In genomic region chr17:499836-500543, GRCh38 we compare ENCODE assay signal across 22 cellular contexts. TPM values are rescaled to one million over a fixed set of nuclear protein-coding genes. Genes with fewer than 3 reads are reported as not detected.
DNase-seq lines count a peak whose midpoint lies in the region; ATAC-seq and TF ChIP-seq lines count a peak whose summit lies in the region.
"Had no signal": no experiment of that assay in that cellular context is flagged by ENCODE, and none has a peak within 500 bp of the region (broad histone marks: within the 10 kb centered on the region; RNA-seq: fewer than 3 reads in every experiment).

No MANE protein-coding gene starts in this region.

- H3K27me3 Mint-ChIP-seq in activated T-cell treated with anti-CD3 and anti-CD28 coated beads, Interleukin-2, amount 50 U/mL, for 72 hours (ENCODE audit: low read depth): no peaks in the 10 kb centered on the region
- peaks cover 7% of the 10 kb centered on the region for H3K27me3 Mint-ChIP-seq in activated T-cell treated with anti-CD3 and anti-CD28 coated beads, Interleukin-2, amount 50 U/mL, for 24 hours

- peaks cover 56% of the 10 kb centered on the region for H3K4me1 Mint-ChIP-seq in activated T-cell treated with anti-CD3 and anti-CD28 coated beads, Interleukin-2, amount 50 U/mL, for 72 hours (ENCODE audit: low read depth)
- H3K4me1 Mint-ChIP-seq in activated T-cell treated with anti-CD3 and anti-CD28 coated beads, Interleukin-2, amount 50 U/mL, for 24 hours (ENCODE audit: low read depth): peaks cover 29% of the 10 kb centered on the region

- no peak for TF ChIP-seq CTCF in GM12865 (IDR thresholded peaks at IDR 0.05; ENCODE audit: insufficient read depth, low read depth, low read length, missing control alignments)

- DNase-seq in activated T-cell treated with anti-CD3 and anti-CD28 coated beads, Interleukin-2, amount 50 U/mL, for 72 hours: no peak
- DNase-seq in activated T-cell treated with anti-CD3 and anti-CD28 coated beads, Interleukin-2, amount 50 U/mL, for 24 hours: no peak
- DNase-seq in GM12865 (ENCODE audit: low read depth): peak; percentile 29
- peak; percentile 27 for DNase-seq in central memory CD4-positive, alpha-beta T cell
- DNase-seq in pons (ENCODE audit: low spot score): peak; percentile 35
- no peak for DNase-seq in NOMO-1 treated with DMSO at 0.1 percent for 48 hours (lab: John Stamatoyannopoulos, UW; ENCODE audit: unreplicated experiment)
- no peak for DNase-seq in OCI-M1 (lab: John Stamatoyannopoulos, UW)
- no peak for DNase-seq in mucosa of gallbladder (ENCODE audit: low spot score)
- DNase-seq: activated CD4-positive, alpha-beta T cell treated with anti-CD3 and anti-CD28 coated beads for 48 hours; COR-L47; cortex of kidney; foreskin melanocyte; H9; left cardiac atrium; NCI-H2107; NCI-H526; PC-3; stimulated activated CD4-positive, alpha-beta T cell treated with anti-CD3 and anti-CD28 coated beads, Interleukin-12 subunit alpha, Interleukin-12 subunit beta, amount 100 ng/mL, for 4 hours had no signal

- H3K36me3 Mint-ChIP-seq in activated T-cell treated with anti-CD3 and anti-CD28 coated beads, Interleukin-2, amount 50 U/mL, for 72 hours (ENCODE audit: insufficient read depth in 2 of 2): peaks cover 0 to 4% of the 10 kb centered on the region in 2 donors
- H3K36me3 Mint-ChIP-seq in activated T-cell treated with anti-CD3 and anti-CD28 coated beads, Interleukin-2, amount 50 U/mL, for 24 hours (ENCODE audit: low read depth): no peaks in the 10 kb centered on the region

- H3K4me3 ChIP-seq in GM12865 (ENCODE audit: low read depth, low read length): no peak overlapping the region
- H3K4me3 ChIP-seq: SJSA1, vagina had no signal

- peak overlapping the region; percentile 29 to 36 for H3K4me3 Mint-ChIP-seq in activated T-cell treated with anti-CD3 and anti-CD28 coated beads, Interleukin-2, amount 50 U/mL, for 72 hours
- H3K4me3 Mint-ChIP-seq in activated T-cell treated with anti-CD3 and anti-CD28 coated beads, Interleukin-2, amount 50 U/mL, for 24 hours: no peak overlapping the region
- H3K4me3 Mint-ChIP-seq: activated T-helper 17 cell treated with anti-CD3 and anti-CD28 coated beads, Interleukin-2, amount 50 U/mL, for 72 hours; H9; stimulated activated naive CD8-positive, alpha-beta T cell treated with anti-CD3 and anti-CD28 coated beads, Interleukin-15, Interleukin-2, amounts not matched to agents 100 ng/mL and 50 ng/mL, for 24 hours had no signal

- peak; percentile 37 to 44 for ATAC-seq in activated T-cell treated with anti-CD3 and anti-CD28 coated beads, Interleukin-2, amount 50 U/mL, for 72 hours (replicated peaks in 1 of 2)
- ATAC-seq: activated T-helper 17 cell treated with anti-CD3 and anti-CD28 coated beads, Interleukin-2, amount 50 U/mL, for 72 hours; left cardiac atrium; PC-3 had no signal

- H3K9me3 Mint-ChIP-seq in activated T-cell treated with anti-CD3 and anti-CD28 coated beads, Interleukin-2, amount 50 U/mL, for 72 hours: no peaks in the 10 kb centered on the region
- H3K9me3 Mint-ChIP-seq in activated T-cell treated with anti-CD3 and anti-CD28 coated beads, Interleukin-2, amount 50 U/mL, for 24 hours: no peaks in the 10 kb centered on the region
- H3K9me3 Mint-ChIP-seq: activated T-helper 17 cell treated with anti-CD3 and anti-CD28 coated beads, Interleukin-2, amount 50 U/mL, for 72 hours; stimulated activated naive CD8-positive, alpha-beta T cell treated with anti-CD3 and anti-CD28 coated beads, Interleukin-15, Interleukin-2, amounts not matched to agents 100 ng/mL and 50 ng/mL, for 24 hours had no signal

- no peak overlapping the region for H3K27ac Mint-ChIP-seq in activated T-cell treated with anti-CD3 and anti-CD28 coated beads, Interleukin-2, amount 50 U/mL, for 72 hours
- H3K27ac Mint-ChIP-seq in activated T-cell treated with anti-CD3 and anti-CD28 coated beads, Interleukin-2, amount 50 U/mL, for 24 hours: no peak overlapping the region
- H3K27ac Mint-ChIP-seq: activated T-helper 17 cell treated with anti-CD3 and anti-CD28 coated beads, Interleukin-2, amount 50 U/mL, for 72 hours; stimulated activated naive CD8-positive, alpha-beta T cell treated with anti-CD3 and anti-CD28 coated beads, Interleukin-15, Interleukin-2, amounts not matched to agents 100 ng/mL and 50 ng/mL, for 24 hours had no signal

RNA-seq across cellular contexts. Expression of gene RFLNB, which starts 54.3 kb away (rescaled TPM):
- 100 to 1,000 TPM in 1 of 2 donors, 10 to 100 TPM in 1; 89.1 to 103 TPM for total RNA-seq in activated T-cell treated with anti-CD3 and anti-CD28 coated beads, Interleukin-2, amount 50 U/mL, for 72 hours
- total RNA-seq in mucosa of gallbladder: 16.8 TPM

Comparison
In these comparisons a context has a peak if more than half of its experiments do, and no peak if none do; other contexts are left out.
1. DNase-seq: peak in GM12865 (single experiment), central memory CD4-positive, alpha-beta T cell (single experiment) and pons (single experiment); none in activated T-cell treated with anti-CD3 and anti-CD28 coated beads, Interleukin-2, amount 50 U/mL, for 72 hours (0 of 2), activated T-cell treated with anti-CD3 and anti-CD28 coated beads, Interleukin-2, amount 50 U/mL, for 24 hours (single experiment), NOMO-1 treated with DMSO at 0.1 percent for 48 hours (single experiment), OCI-M1 (single experiment) and mucosa of gallbladder (single experiment).